In genomic region chr19:47691090-47691489, GRCh38 we compare ENCODE assay signal across 29 cellular contexts.
"Had no signal": no experiment of that assay in that cellular context is flagged by ENCODE, and none has a peak within 500 bp of the region (broad histone marks: within the 10 kb centered on the region; RNA-seq: fewer than 3 reads in every experiment).

No MANE protein-coding gene starts in this region.

- H3K27ac ChIP-seq: left ventricle myocardium inferior, neural progenitor cell, neutrophil, ovary, skin epidermis, stomach, testis, thyroid gland, transverse colon, upper lobe of left lung, vagina had no signal

- H3K9me3 Mint-ChIP-seq: mesothelial cell of epicardium, naive B cell, natural killer cell, nephron progenitor cell, neural progenitor cell had no signal

- H3K27ac Mint-ChIP-seq: mesothelial cell of epicardium; naive B cell; natural killer cell; nephron progenitor cell; neural progenitor cell; stimulated activated naive B cell treated with anti-CD40 and anti-IgM and Interleukin-4, amounts not matched to agents 10 μg/mL and 1 μg/mL and 100 μg/mL, for 72 hours had no signal

- H3K4me3 ChIP-seq: left ventricle myocardium inferior, lung, neural progenitor cell, ovary, skin epidermis, stomach, testis, thyroid gland, transverse colon, upper lobe of left lung, vagina had no signal

- DNase-seq: islet precursor cell; left ventricle myocardium inferior; mesendoderm; naive B cell; natural killer cell; nephron progenitor cell; occipital lobe; ovary; retina; right cardiac atrium; stimulated activated CD4-positive, alpha-beta T cell treated with anti-CD3 and anti-CD28 coated beads, Interleukin-12 subunit alpha, Interleukin-12 subunit beta, amount 100 ng/mL, for 4 hours; stimulated activated CD4-positive, alpha-beta T cell treated with anti-CD3 and anti-CD28 coated beads, Interleukin-15, amount 100 ng/mL, for 24 hours; stimulated activated CD4-positive, alpha-beta T cell treated with anti-CD3 and anti-CD28 coated beads, Interleukin-2, amount 100 ng/mL, for 24 hours; stimulated activated CD4-positive, alpha-beta T cell treated with anti-CD3 and anti-CD28 coated beads, Interleukin-4, amount 100 ng/mL, for 1 hour; stimulated activated naive B cell treated with anti-CD40 and anti-IgM and Interleukin-4, amounts not matched to agents 10 μg/mL and 1 μg/mL and 100 μg/mL, for 72 hours; stimulated activated naive CD8-positive, alpha-beta T cell treated with anti-CD3 and anti-CD28 coated beads, Interleukin-15, Interleukin-2, amounts not matched to agents 100 U/mL and 50 U/mL, for 24 hours; stomach; testis; thyroid gland; transverse colon; upper lobe of left lung had no signal

- ATAC-seq: natural killer cell; right cardiac atrium; sciatic nerve; stimulated activated naive B cell treated with anti-CD40 and anti-IgM and Interleukin-4, amounts not matched to agents 10 μg/mL and 1 μg/mL and 100 μg/mL, for 72 hours; stimulated activated naive CD8-positive, alpha-beta T cell treated with anti-CD3 and anti-CD28 coated beads, Interleukin-15, Interleukin-2, amounts not matched to agents 100 U/mL and 50 U/mL, for 24 hours had no signal

- H3K36me3 ChIP-seq: neural progenitor cell, ovary, thyroid gland had no signal

- H3K4me1 Mint-ChIP-seq: mesothelial cell of epicardium, nephron progenitor cell, neural progenitor cell had no signal

- H3K4me1 ChIP-seq: left ventricle myocardium inferior, neural progenitor cell, stomach, thyroid gland, transverse colon, upper lobe of left lung, vagina had no signal

- H3K4me3 Mint-ChIP-seq: mesothelial cell of epicardium; naive B cell; natural killer cell; nephron progenitor cell; neural progenitor cell; stimulated activated naive B cell treated with anti-CD40 and anti-IgM and Interleukin-4, amounts not matched to agents 10 μg/mL and 1 μg/mL and 100 μg/mL, for 72 hours had no signal

- H3K27me3 ChIP-seq: neural progenitor cell, neutrophil, ovary, stomach, testis, thyroid gland, transverse colon, upper lobe of left lung, vagina had no signal

- H3K4me2 ChIP-seq: neural progenitor cell had no signal

- H3K9me3 ChIP-seq: neutrophil, ovary, stomach, testis, thyroid gland, transverse colon, upper lobe of left lung, vagina had no signal

- H2AFZ ChIP-seq: neural progenitor cell had no signal

- H3K27me3 Mint-ChIP-seq: naive B cell; progenitor cell of endocrine pancreas; stimulated activated naive B cell treated with anti-CD40 and anti-IgM and Interleukin-4, amounts not matched to agents 10 μg/mL and 1 μg/mL and 100 μg/mL, for 72 hours had no signal

- H3K36me3 Mint-ChIP-seq: natural killer cell had no signal
